In the genomic region with DNA sequence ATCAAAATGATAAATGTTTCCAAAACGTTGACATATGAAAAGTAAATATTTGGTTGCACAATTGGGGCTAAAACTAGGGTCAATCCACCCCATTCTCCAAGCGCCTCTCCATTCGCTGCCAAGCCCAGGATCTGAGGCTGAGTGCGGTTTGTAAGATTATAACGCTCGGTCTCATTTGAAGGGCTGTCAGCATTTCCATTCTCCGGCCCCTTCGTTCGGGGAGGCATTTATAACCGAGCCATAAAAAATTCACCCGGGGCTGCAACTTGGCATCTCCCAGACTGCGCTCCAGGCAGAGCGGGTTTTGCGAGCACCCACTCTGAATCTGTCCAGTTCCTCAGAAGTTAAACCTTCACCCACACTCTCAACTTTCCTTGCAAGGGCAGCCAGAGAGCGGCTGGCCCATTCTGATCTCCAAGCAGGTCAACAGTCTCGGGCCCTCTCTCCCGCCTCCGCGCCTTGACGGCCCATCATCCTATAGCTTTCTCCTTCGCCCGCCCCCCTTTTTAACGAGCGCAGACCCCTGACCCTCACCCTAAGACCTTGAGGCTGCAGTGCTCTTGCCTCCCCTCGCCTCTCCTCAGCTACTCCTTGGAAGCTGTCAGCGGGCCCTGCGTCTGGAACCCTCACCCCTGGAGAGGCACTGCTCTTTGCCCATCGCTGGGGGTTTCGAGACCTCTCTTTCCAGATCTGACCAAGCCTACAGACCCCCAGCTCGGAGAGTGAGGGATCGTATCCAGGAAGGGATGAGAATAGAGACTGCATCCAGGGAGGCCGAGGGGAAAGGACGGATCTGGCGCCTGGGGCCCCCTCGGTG, we compare ENCODE assay signal across 10 cellular contexts. TPM values are rescaled to one million over a fixed set of nuclear protein-coding genes. Genes with fewer than 3 reads are reported as not detected.
DNase-seq lines count a peak whose midpoint lies in the region; ATAC-seq and TF ChIP-seq lines count a peak whose summit lies in the region.
"Had no signal": no experiment of that assay in that cellular context is flagged by ENCODE, and none has a peak within 500 bp of the region (broad histone marks: within the 10 kb centered on the region; RNA-seq: fewer than 3 reads in every experiment).

No MANE protein-coding gene starts in this region.

- H3K4me3 ChIP-seq in Peyer's patch (peak overlapping the region; percentile 12 to 48 (median 35)), esophagus muscularis mucosa (peak overlapping the region; percentile 74 to 87 (median 78)), muscle layer of colon (ENCODE audit: low read depth in 1 of 2, low read length in 2 of 2) (peak overlapping the region; percentile 45 to 65), upper lobe of right lung (peak overlapping the region; percentile 53)

- peak overlapping the region; percentile 47 for H3K9ac ChIP-seq in muscle layer of colon (ENCODE audit: low read length)

- WGBS in esophagus muscularis mucosa, result 11% methylated on average over 31 of the region's 35 CpGs

- TF ChIP-seq EP300 in esophagus muscularis mucosa (IDR thresholded peaks at IDR 0.05), result no peak

- no peaks in the 10 kb centered on the region for H3K36me3 ChIP-seq in Peyer's patch
- H3K36me3 ChIP-seq in esophagus muscularis mucosa, result no peaks in the 10 kb centered on the region
- no peaks in the 10 kb centered on the region for H3K36me3 ChIP-seq in muscle layer of colon (ENCODE audit: insufficient read depth, low read length)
- H3K36me3 ChIP-seq in upper lobe of right lung, result no peaks in the 10 kb centered on the region

- H3K9me3 ChIP-seq in Peyer's patch, result no peaks in the 10 kb centered on the region
- no peaks in the 10 kb centered on the region for H3K9me3 ChIP-seq in esophagus muscularis mucosa
- H3K9me3 ChIP-seq in muscle layer of colon (ENCODE audit: low read length), result no peaks in the 10 kb centered on the region
- no peaks in the 10 kb centered on the region for H3K9me3 ChIP-seq in upper lobe of right lung

- TF ChIP-seq CTCF in Peyer's patch (IDR thresholded peaks at IDR 0.05) (no peak), esophagus muscularis mucosa (IDR thresholded peaks at IDR 0.05) (no peak), upper lobe of right lung (IDR thresholded peaks at IDR 0.05) (no peak)

- H3K27me3 ChIP-seq in Peyer's patch (no peaks in the 10 kb centered on the region), esophagus muscularis mucosa (peaks cover 0 to 15% (median 0%) of the 10 kb centered on the region in 4 donors), muscle layer of colon (ENCODE audit: control insufficient read depth in 1 of 2, insufficient read depth in 2 of 2, low read length in 2 of 2) (peaks cover 0 to 7% of the 10 kb centered on the region in 2 donors), upper lobe of right lung (peaks cover 35% of the 10 kb centered on the region)

- H3K4me1 ChIP-seq in Peyer's patch (peaks cover 0 to 4% (median 0%) of the 10 kb centered on the region in 4 donors), esophagus muscularis mucosa (peaks cover 14 to 75% (median 67%) of the 10 kb centered on the region in 4 donors), muscle layer of colon (ENCODE audit: insufficient read depth, low read length) (peaks cover 59% of the 10 kb centered on the region), upper lobe of right lung (no peaks in the 10 kb centered on the region)

- intact Hi-C loops in esophagus muscularis mucosa (cut with DNase I), result loop anchor here (5.0 to 10.0 kb wide), 3 partner anchors 285 to 618 kb away; partner anchors contain the start of gene SPDL1
- intact Hi-C loops in upper lobe of right lung (cut with DNase I), result loop anchor here (10.0 kb wide), 1 partner anchor 315 kb away; no protein-coding TSS in a partner anchor

- DNase-seq in Peyer's patch (no peak), esophagus muscularis mucosa (ENCODE audit: extremely low spot score) (peak; percentile 93), upper lobe of right lung (no peak), GM19240 (ENCODE audit: insufficient read length, low spot score) (no peak)
- no peak for DNase-seq in stimulated activated naive CD8-positive, alpha-beta T cell treated with anti-CD3 and anti-CD28 coated beads, Interleukin-15, Interleukin-2, amounts not matched to agents 100 U/mL and 50 U/mL, for 24 hours
- no peak for DNase-seq in activated CD4-positive, CD25-positive, alpha-beta regulatory T cell (lab: John Stamatoyannopoulos, UW)
- DNase-seq: naive B cell, NCI-H524 had no signal

- H3K27ac ChIP-seq in Peyer's patch, result peak overlapping the region in 3 of 4 donors; percentile 49 to 65 (median 59)
- H3K27ac ChIP-seq in esophagus muscularis mucosa (replicated peaks in 1 of 4), result peak overlapping the region; percentile 84 to 92 (median 88)
- H3K27ac ChIP-seq in muscle layer of colon (ENCODE audit: low read depth, low read length), result peak overlapping the region; percentile 67
- peak overlapping the region; percentile 74 for H3K27ac ChIP-seq in upper lobe of right lung

- ATAC-seq in upper lobe of right lung, result no peak
- ATAC-seq in stimulated activated naive CD8-positive, alpha-beta T cell treated with anti-CD3 and anti-CD28 coated beads, Interleukin-15, Interleukin-2, amounts not matched to agents 100 U/mL and 50 U/mL, for 24 hours, result no peak
- ATAC-seq: activated CD4-positive, CD25-positive, alpha-beta regulatory T cell treated with anti-CD3 and anti-CD28 coated beads, Interleukin-2, amount 50 U/mL, for 24 hours had no signal

- TF ChIP-seq POLR2A in Peyer's patch (IDR thresholded peaks at IDR 0.05) (no peak), esophagus muscularis mucosa (IDR thresholded peaks at IDR 0.05; ENCODE audit: low read depth) (no peak)

RNA-seq across cellular contexts. Expression of gene SLIT3, which starts 1.1 kb away (rescaled TPM):
- total RNA-seq in Peyer's patch, result 10 to 100 TPM in 2 of 4 donors, 1 to 10 TPM in 2; 6.8 to 23.1 (median 13.3) TPM
- 10 to 100 TPM; 41.1 to 86.6 (median 62.7) TPM for total RNA-seq in esophagus muscularis mucosa
- total RNA-seq in upper lobe of right lung, result 70.0 TPM
